In genomic region chr17:79837888-79838540, GRCh38 we compare ENCODE assay signal across 8 cellular contexts. TPM values are rescaled to one million over a fixed set of nuclear protein-coding genes. Genes with fewer than 3 reads are reported as not detected.
DNase-seq lines count a peak whose midpoint lies in the region; ATAC-seq lines count a peak whose summit lies in the region.

No MANE protein-coding gene starts in this region.

- DNase-seq in activated naive CD4-positive, alpha-beta T cell treated with Interleukin-2 at 50 U/mL for 16 hours = peak; percentile 36
- DNase-seq in activated naive CD4-positive, alpha-beta T cell treated with anti-CD3 and anti-CD28 coated beads, Interleukin-2, amount 50 U/mL, for 16 hours = no peak
- DNase-seq in activated T-helper 2 cell treated with anti-CD3 and anti-CD28 coated beads, Interferon-gamma antibody, Interleukin-2, Interleukin-4, amounts not matched to agents 10 μg/mL and 5 μg/mL and 100 μg/mL, durations not matched to agents 14 hours and 24 hours and 36 hours (ENCODE audit: low spot score) = no peak
- no peak for DNase-seq in stimulated activated naive B cell treated with anti-CD40 and anti-IgM and Interleukin-4, amounts not matched to agents 10 μg/mL and 1 μg/mL and 100 μg/mL, for 72 hours
- DNase-seq in globus pallidus (ENCODE audit: low spot score) (no peak), foreskin melanocyte (no peak)

- H3K36me3 Mint-ChIP-seq in activated T-helper 2 cell treated with anti-CD3 and anti-CD28 coated beads, Interferon-gamma antibody, Interleukin-2, Interleukin-4, amounts not matched to agents 10 μg/mL and 5 μg/mL and 100 μg/mL, durations not matched to agents 14 hours and 24 hours and 36 hours (ENCODE audit: low read depth) = peaks cover 16% of the 10 kb centered on the region
- peaks cover 21 to 28% of the 10 kb centered on the region in 2 donors for H3K36me3 Mint-ChIP-seq in stimulated activated naive B cell treated with anti-CD40 and anti-IgM and Interleukin-4, amounts not matched to agents 10 μg/mL and 1 μg/mL and 100 μg/mL, for 72 hours

- H3K9me3 Mint-ChIP-seq in activated T-helper 2 cell treated with anti-CD3 and anti-CD28 coated beads, Interferon-gamma antibody, Interleukin-2, Interleukin-4, amounts not matched to agents 10 μg/mL and 5 μg/mL and 100 μg/mL, durations not matched to agents 14 hours and 24 hours and 36 hours = no peaks in the 10 kb centered on the region
- H3K9me3 Mint-ChIP-seq in stimulated activated naive B cell treated with anti-CD40 and anti-IgM and Interleukin-4, amounts not matched to agents 10 μg/mL and 1 μg/mL and 100 μg/mL, for 72 hours = no peaks in the 10 kb centered on the region

- no peak overlapping the region for H3K9ac ChIP-seq in iPS-15b (ENCODE audit: low read depth, low read length)

- intact Hi-C loops in activated T-helper 2 cell treated with anti-CD3 and anti-CD28 coated beads, Interferon-gamma antibody, Interleukin-2, Interleukin-4, amounts not matched to agents 10 μg/mL and 5 μg/mL and 100 μg/mL, durations not matched to agents 14 hours and 24 hours and 36 hours (cut with micrococcal nuclease) = loop anchor here (2.0 kb wide), 1 partner anchor 41 kb away; the partner anchor contains the start of gene CBX8

- H3K36me3 ChIP-seq in iPS-15b (ENCODE audit: control insufficient read depth, insufficient read depth, low read length) = no peaks in the 10 kb centered on the region

- ATAC-seq in stimulated activated naive B cell treated with anti-CD40 and anti-IgM and Interleukin-4, amounts not matched to agents 10 μg/mL and 1 μg/mL and 100 μg/mL, for 72 hours (replicated peaks) = peak in 1 of 2 donors; percentile 2
- ATAC-seq in GM19395 (IDR thresholded peaks at IDR 0.05; ENCODE audit: unreplicated experiment) = no peak

- H3K27me3 ChIP-seq in iPS-15b (ENCODE audit: control insufficient read depth, insufficient read depth, low read length) = peaks cover 72% of the 10 kb centered on the region

- no peaks in the 10 kb centered on the region for H3K9me3 ChIP-seq in iPS-15b (ENCODE audit: control insufficient read depth, insufficient read depth, low read length)

- peaks cover 17% of the 10 kb centered on the region for H3K4me1 Mint-ChIP-seq in activated T-helper 2 cell treated with anti-CD3 and anti-CD28 coated beads, Interferon-gamma antibody, Interleukin-2, Interleukin-4, amounts not matched to agents 10 μg/mL and 5 μg/mL and 100 μg/mL, durations not matched to agents 14 hours and 24 hours and 36 hours (ENCODE audit: low read depth)
- H3K4me1 Mint-ChIP-seq in stimulated activated naive B cell treated with anti-CD40 and anti-IgM and Interleukin-4, amounts not matched to agents 10 μg/mL and 1 μg/mL and 100 μg/mL, for 72 hours = peaks cover 27 to 65% of the 10 kb centered on the region in 2 donors

- H3K4me3 Mint-ChIP-seq in activated T-helper 2 cell treated with anti-CD3 and anti-CD28 coated beads, Interferon-gamma antibody, Interleukin-2, Interleukin-4, amounts not matched to agents 10 μg/mL and 5 μg/mL and 100 μg/mL, durations not matched to agents 14 hours and 24 hours and 36 hours (ENCODE audit: low read depth) = peak overlapping the region; percentile 88
- peak overlapping the region; percentile 93 to 94 for H3K4me3 Mint-ChIP-seq in stimulated activated naive B cell treated with anti-CD40 and anti-IgM and Interleukin-4, amounts not matched to agents 10 μg/mL and 1 μg/mL and 100 μg/mL, for 72 hours

- peaks cover 5% of the 10 kb centered on the region for H3K4me1 ChIP-seq in iPS-15b (ENCODE audit: control insufficient read depth, insufficient read depth, low read length)

- H3K4me3 ChIP-seq in iPS-15b (ENCODE audit: low read depth, low read length) = peak overlapping the region; percentile 47

- H3K27me3 Mint-ChIP-seq in activated T-helper 2 cell treated with anti-CD3 and anti-CD28 coated beads, Interferon-gamma antibody, Interleukin-2, Interleukin-4, amounts not matched to agents 10 μg/mL and 5 μg/mL and 100 μg/mL, durations not matched to agents 14 hours and 24 hours and 36 hours (ENCODE audit: low read depth) = peaks cover 17% of the 10 kb centered on the region
- H3K27me3 Mint-ChIP-seq in stimulated activated naive B cell treated with anti-CD40 and anti-IgM and Interleukin-4, amounts not matched to agents 10 μg/mL and 1 μg/mL and 100 μg/mL, for 72 hours = peaks cover 23 to 33% of the 10 kb centered on the region in 2 donors

- H3K27ac Mint-ChIP-seq in activated T-helper 2 cell treated with anti-CD3 and anti-CD28 coated beads, Interferon-gamma antibody, Interleukin-2, Interleukin-4, amounts not matched to agents 10 μg/mL and 5 μg/mL and 100 μg/mL, durations not matched to agents 14 hours and 24 hours and 36 hours = peak overlapping the region; percentile 81
- H3K27ac Mint-ChIP-seq in stimulated activated naive B cell treated with anti-CD40 and anti-IgM and Interleukin-4, amounts not matched to agents 10 μg/mL and 1 μg/mL and 100 μg/mL, for 72 hours = peak overlapping the region; percentile 94

RNA-seq across cellular contexts. Expression of gene CBX4, which starts 1.2 kb away (rescaled TPM):
- total RNA-seq in activated T-helper 2 cell treated with anti-CD3 and anti-CD28 coated beads, Interferon-gamma antibody, Interleukin-2, Interleukin-4, amounts not matched to agents 10 μg/mL and 5 μg/mL and 100 μg/mL, durations not matched to agents 14 hours and 24 hours and 36 hours = 18.5 and 25.0 TPM in 2 replicates

RNA-seq across cellular contexts. Expression of gene CBX8, which starts 41.1 kb away (rescaled TPM):
- total RNA-seq in activated T-helper 2 cell treated with anti-CD3 and anti-CD28 coated beads, Interferon-gamma antibody, Interleukin-2, Interleukin-4, amounts not matched to agents 10 μg/mL and 5 μg/mL and 100 μg/mL, durations not matched to agents 14 hours and 24 hours and 36 hours = 8.6 and 9.9 TPM in 2 replicates
